8 cellular contexts compared by ENCODE assay signal in the genomic region with DNA sequence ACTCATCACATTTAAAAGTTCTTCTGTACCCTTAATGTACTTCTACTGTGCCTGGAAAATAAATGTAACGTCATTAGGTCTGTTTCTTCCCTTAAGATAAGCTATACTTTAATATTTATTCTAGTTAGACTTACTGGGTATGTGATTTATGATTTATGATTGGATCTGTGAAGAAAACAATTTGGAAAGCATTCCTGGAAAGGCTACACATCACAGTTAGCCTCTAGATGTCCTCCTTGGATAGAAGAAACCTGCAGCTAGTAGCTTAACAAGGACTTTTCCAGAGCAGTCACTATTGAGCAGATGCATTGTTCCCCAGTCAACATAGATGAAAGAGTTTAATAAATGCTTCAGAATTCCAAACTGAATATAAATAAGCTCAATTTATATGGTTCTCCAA. TPM values are rescaled to one million over a fixed set of nuclear protein-coding genes. Genes with fewer than 3 reads are reported as not detected.
A peak's percentile ranks its signal among the peaks of the same experiment; 100 is the strongest.
DNase-seq lines count a peak whose midpoint lies in the region; ATAC-seq, FAIRE-seq and TF ChIP-seq lines count a peak whose summit lies in the region.

No MANE protein-coding gene starts in this region.

- H3K9ac ChIP-seq in astrocyte (ENCODE audit: low read length) = no peak overlapping the region

- ATAC-seq in GM18870 (IDR thresholded peaks at IDR 0.05; ENCODE audit: unreplicated experiment) = no peak
- ATAC-seq in HG02870 (IDR thresholded peaks at IDR 0.05; ENCODE audit: unreplicated experiment) = no peak
- no peak for ATAC-seq in GM21381 (IDR thresholded peaks at IDR 0.05; ENCODE audit: unreplicated experiment)

- H3K27me3 Mint-ChIP-seq in astrocyte (ENCODE audit: low read depth, unreplicated experiment) = no peaks in the 10 kb centered on the region

- H4K20me1 ChIP-seq in astrocyte (ENCODE audit: insufficient read depth, low read length) = no peaks in the 10 kb centered on the region

- H3K27ac ChIP-seq in astrocyte (ENCODE audit: low read depth, low read length) = no peak overlapping the region
- no peak overlapping the region for H3K27ac ChIP-seq in coronary artery

- no peak overlapping the region for H3K4me2 ChIP-seq in astrocyte (ENCODE audit: low read length)

- H3K36me3 Mint-ChIP-seq in astrocyte (ENCODE audit: low read depth, unreplicated experiment) = no peaks in the 10 kb centered on the region

- no peaks in the 10 kb centered on the region for H3K79me2 ChIP-seq in astrocyte (ENCODE audit: insufficient read depth, low read length)

- peak; percentile 55 for TF ChIP-seq CTCF in BJ (IDR thresholded peaks at IDR 0.05; ENCODE audit: insufficient read depth, low read depth, low read length)
- TF ChIP-seq CTCF in astrocyte (IDR thresholded peaks at IDR 0.05; ENCODE audit: insufficient read depth, low read depth, low read length) = peak; percentile 47
- TF ChIP-seq CTCF in coronary artery (IDR thresholded peaks at IDR 0.05) = no peak

- H3K4me3 ChIP-seq in BJ (ENCODE audit: low read depth, low read length) = no peak overlapping the region
- H3K4me3 ChIP-seq in astrocyte (ENCODE audit: insufficient read depth, low read depth, low read length) = no peak overlapping the region
- H3K4me3 ChIP-seq in coronary artery = no peak overlapping the region

- H3K4me3 Mint-ChIP-seq in astrocyte (ENCODE audit: unreplicated experiment) = no peak overlapping the region

- POLR2A ChIA-PET in BJ (lab: Charles Lee) = no interaction called here

- no peak overlapping the region for H2AFZ ChIP-seq in astrocyte (ENCODE audit: low read depth, low read length)

- H3K9me3 ChIP-seq in astrocyte (ENCODE audit: insufficient read depth, low read depth, low read length) = no peaks in the 10 kb centered on the region

- DNase-seq in BJ (ENCODE audit: low read depth) (peak; percentile 9), HTR-8/SVneo (ENCODE audit: insufficient read length, low spot score) (peak; percentile 63), astrocyte (ENCODE audit: low read depth) (peak; percentile 39), left kidney (ENCODE audit: low read depth, low spot score) (peak; percentile 36), coronary artery (ENCODE audit: low spot score) (no peak)

- no peak overlapping the region for H3K27ac Mint-ChIP-seq in astrocyte (ENCODE audit: unreplicated experiment)

- peaks cover 7% of the 10 kb centered on the region for H3K4me1 ChIP-seq in astrocyte (ENCODE audit: insufficient read depth, low read length)

- CTCF ChIA-PET in BJ (lab: Yijun Ruan, JAX) = interaction anchor here (0.6 to 4.9 kb wide), 15 partner anchors 15 to 563 kb away, joined by 3 to 66 read pairs (median 4); a partner anchor contains a TSS

- H3K36me3 ChIP-seq in BJ (ENCODE audit: control insufficient read depth, insufficient read depth, low read length) (no peaks in the 10 kb centered on the region), astrocyte (ENCODE audit: insufficient read depth, low read length) (no peaks in the 10 kb centered on the region)

- no peaks in the 10 kb centered on the region for H3K9me3 Mint-ChIP-seq in astrocyte (ENCODE audit: unreplicated experiment)

- no peaks in the 10 kb centered on the region for H3K27me3 ChIP-seq in BJ (ENCODE audit: control insufficient read depth, insufficient read depth, low read length)
- no peaks in the 10 kb centered on the region for H3K27me3 ChIP-seq in astrocyte (ENCODE audit: insufficient read depth, low read length)

- FAIRE-seq in HTR-8/SVneo (lab: Jason Lieb, UNC) = no peak
- FAIRE-seq in astrocyte (lab: Jason Lieb, UNC) = no peak

- H3K4me1 Mint-ChIP-seq in astrocyte (ENCODE audit: low read depth, unreplicated experiment) = no peaks in the 10 kb centered on the region

RNA-seq across cellular contexts. Expression of a gene that starts 22.2 kb away (rescaled TPM):
- 18.7 and 24.0 TPM in 2 replicates for polyA plus RNA-seq in BJ (2011; rRNA removed)
- 97.0 and 101 TPM in 2 replicates for polyA minus RNA-seq in BJ (2011; rRNA and poly(A)+ RNA removed)
- 71.6 and 110 TPM in 2 replicates for total RNA-seq in astrocyte

RNA-seq across cellular contexts. Expression of a gene that starts 41.9 kb away (rescaled TPM):
- polyA plus RNA-seq in BJ (2011; rRNA removed) = 12.3 and 30.2 TPM in 2 replicates
- 15.3 and 17.1 TPM in 2 replicates for polyA minus RNA-seq in BJ (2011; rRNA and poly(A)+ RNA removed)
- total RNA-seq in astrocyte = 94.7 and 111 TPM in 2 replicates
